In the genomic region with DNA sequence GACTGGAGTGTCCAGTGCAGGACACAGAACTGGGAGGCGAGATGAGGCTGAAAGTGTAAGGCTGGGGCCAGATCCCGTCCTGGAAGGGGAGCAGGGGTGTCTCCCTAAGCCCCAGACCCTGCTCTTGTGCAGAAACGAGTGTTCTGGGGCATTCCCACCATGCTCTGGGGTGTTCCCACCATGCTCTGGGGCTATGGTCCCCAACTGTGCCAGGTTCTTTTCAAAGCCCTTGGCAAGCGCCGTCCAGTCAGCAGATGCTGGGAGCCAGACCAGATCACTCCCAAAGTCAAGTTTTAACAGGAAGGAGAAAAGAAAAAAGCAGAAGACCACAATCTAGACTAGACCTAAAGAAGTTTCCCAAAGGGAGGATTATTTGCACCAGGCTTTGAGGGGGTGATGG, we compare ENCODE assay signal across 11 cellular contexts. TPM values are rescaled to one million over a fixed set of nuclear protein-coding genes. Genes with fewer than 3 reads are reported as not detected.
DNase-seq lines count a peak whose midpoint lies in the region; ATAC-seq and TF ChIP-seq lines count a peak whose summit lies in the region.
"Had no signal": no experiment of that assay in that cellular context is flagged by ENCODE, and none has a peak within 500 bp of the region (broad histone marks: within the 10 kb centered on the region; RNA-seq: fewer than 3 reads in every experiment).

No MANE protein-coding gene starts in this region.

- H3K27ac Mint-ChIP-seq in nephron: peak overlapping the region; percentile 87 to 93 (median 91)

- H3K36me3 ChIP-seq in vagina: peaks cover 0 to 30% of the 10 kb centered on the region in 2 donors

- peaks cover 53% of the 10 kb centered on the region for H3K4me1 ChIP-seq in vagina

- H3K27me3 ChIP-seq in vagina: no peaks in the 10 kb centered on the region

- H3K9me3 Mint-ChIP-seq in nephron: no peaks in the 10 kb centered on the region
- H3K9me3 Mint-ChIP-seq: activated naive CD8-positive, alpha-beta T cell treated with anti-CD3 and anti-CD28 coated beads, Interleukin-2, amount 10 ng/mL, durations not matched to agents 7 days and 5 days had no signal

- no peaks in the 10 kb centered on the region for H3K9me3 ChIP-seq in vagina

- H3K27me3 Mint-ChIP-seq in nephron (ENCODE audit: low read depth): peaks cover 5% of the 10 kb centered on the region
- H3K27me3 Mint-ChIP-seq: activated naive CD8-positive, alpha-beta T cell treated with anti-CD3 and anti-CD28 coated beads, Interleukin-2, amount 10 ng/mL, durations not matched to agents 7 days and 5 days had no signal

- intact Hi-C loops in Right ventricle myocardium inferior (cut with DNase I): loop anchor here (1.0 kb wide), 1 partner anchor 30 kb away; the partner anchor contains the start of genes CTNS and SHPK
- intact Hi-C loops in left cardiac atrium (cut with DNase I): no loop called here
- intact Hi-C loops in vagina (cut with DNase I): no loop called here

- H3K36me3 Mint-ChIP-seq in nephron (ENCODE audit: low read depth): peaks cover 27% of the 10 kb centered on the region
- H3K36me3 Mint-ChIP-seq: activated naive CD8-positive, alpha-beta T cell treated with anti-CD3 and anti-CD28 coated beads, Interleukin-2, amount 10 ng/mL, durations not matched to agents 7 days and 5 days had no signal

- H3K4me1 Mint-ChIP-seq in nephron: peaks cover 37% of the 10 kb centered on the region

- ATAC-seq in Right ventricle myocardium inferior: no peak
- no peak for ATAC-seq in left cardiac atrium
- no peak for ATAC-seq in HG03469 (IDR thresholded peaks at IDR 0.05; ENCODE audit: unreplicated experiment)
- no peak for ATAC-seq in GM21529 (IDR thresholded peaks at IDR 0.05; ENCODE audit: unreplicated experiment)

- TF ChIP-seq CTCF in nephron (IDR thresholded peaks at IDR 0.05; ENCODE audit: unreplicated experiment in 3 of 3) (no peak), vagina (IDR thresholded peaks at IDR 0.05) (no peak)

- peak overlapping the region; percentile 97 for H3K27ac ChIP-seq in epithelial cell of prostate
- peak overlapping the region; percentile 97 for H3K27ac ChIP-seq in vagina

- DNase-seq in Right ventricle myocardium inferior (ENCODE audit: missing footprints) (peak; percentile 74), left cardiac atrium (no peak), epithelial cell of prostate (ENCODE audit: low read depth, low spot score) (no peak), vagina (ENCODE audit: extremely low spot score in 2 of 2) (no peak), NCI-H1694 (lab: John Stamatoyannopoulos, UW) (no peak)
- DNase-seq: activated CD4-positive, CD25-positive, alpha-beta regulatory T cell treated with anti-CD3 and anti-CD28 coated beads, Interleukin-2, amount 50 U/mL, for 72 hours; activated naive CD8-positive, alpha-beta T cell treated with anti-CD3 and anti-CD28 coated beads, Interleukin-2, amount 10 ng/mL, durations not matched to agents 7 days and 5 days; NCI-H2029 had no signal

- no peak overlapping the region for H3K4me3 ChIP-seq in vagina

- peak overlapping the region; percentile 95 to 98 (median 98) for H3K4me3 Mint-ChIP-seq in nephron

- no peak for TF ChIP-seq POLR2A in vagina (IDR thresholded peaks at IDR 0.05)

RNA-seq across cellular contexts. Expression of gene TAX1BP3, which starts 2.5 kb away (rescaled TPM):
- total RNA-seq in Right ventricle myocardium inferior: 157 TPM
- total RNA-seq in left cardiac atrium: 100 to 1,000 TPM; 116 to 142 TPM
- 78.1 TPM for total RNA-seq in vagina

RNA-seq across cellular contexts. Expression of gene EMC6, which starts 2.8 kb away (rescaled TPM):
- total RNA-seq in Right ventricle myocardium inferior: 65.5 TPM
- total RNA-seq in left cardiac atrium: 10 to 100 TPM; 51.8 to 51.9 TPM
- 18.9 TPM for total RNA-seq in vagina

RNA-seq across cellular contexts. Expression of gene CTNS, which starts 29.3 kb away (rescaled TPM):
- total RNA-seq in Right ventricle myocardium inferior (6.6 TPM), left cardiac atrium (1 to 10 TPM; 8.3 to 9.6 TPM), vagina (35.6 TPM)

RNA-seq across cellular contexts. Expression of gene SHPK, which starts 29.8 kb away (rescaled TPM):
- total RNA-seq in Right ventricle myocardium inferior (4.4 TPM), left cardiac atrium (1 to 10 TPM; 4.6 to 6.1 TPM), vagina (14.0 TPM)

RNA-seq across cellular contexts. Expression of gene P2RX5, which starts 30.1 kb away (rescaled TPM):
- 19.4 TPM for total RNA-seq in Right ventricle myocardium inferior
- total RNA-seq in left cardiac atrium: 10 to 100 TPM in 1 of 2 donors, 1 to 10 TPM in 1; 7.7 to 13.5 TPM
- total RNA-seq in vagina: 1.7 TPM
